ENCODE assay signal across 32 cellular contexts in the genomic region with DNA sequence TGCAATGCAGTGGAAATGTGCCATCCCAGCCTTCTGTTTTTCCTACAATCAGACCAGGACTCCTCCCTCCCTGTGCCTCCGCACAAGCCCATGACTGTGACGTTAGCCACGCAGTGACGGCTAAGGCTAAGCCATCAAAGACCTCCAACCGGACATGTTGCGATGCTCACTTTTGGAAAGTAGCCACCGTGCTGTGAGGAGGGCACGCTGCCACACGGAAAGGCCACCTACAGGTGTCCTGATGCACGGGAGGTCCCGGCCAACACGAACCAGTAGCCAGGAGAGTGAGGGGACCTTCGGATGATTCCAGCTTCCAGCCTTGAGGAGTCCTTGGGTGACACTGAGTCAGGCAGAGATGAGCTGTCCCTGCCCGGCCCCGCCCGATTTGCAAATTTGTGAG. TPM values are rescaled to one million over a fixed set of nuclear protein-coding genes. Genes with fewer than 3 reads are reported as not detected.
"Had no signal": no experiment of that assay in that cellular context is flagged by ENCODE, and none has a peak within 500 bp of the region (broad histone marks: within the 10 kb centered on the region; RNA-seq: fewer than 3 reads in every experiment).

No MANE protein-coding gene starts in this region.

- H3K4me1 ChIP-seq: lower lobe of right lung, right lobe of liver, vagina had no signal

- H3K27me3 ChIP-seq: brain microvascular endothelial cell, neural progenitor cell, right lobe of liver, vagina had no signal

- H3K9me3 Mint-ChIP-seq: activated CD4-positive, alpha-beta memory T cell treated with anti-CD3 and anti-CD28 coated beads, Interleukin-2, amount 10 ng/mL, durations not matched to agents 7 days and 5 days; activated CD4-positive, alpha-beta T cell treated with anti-CD3 and anti-CD28 coated beads, Interleukin-2, amount 10 ng/mL, durations not matched to agents 7 days and 5 days; activated T-cell treated with anti-CD3 and anti-CD28 coated beads, Interleukin-2, amount 50 U/mL, for 4 hours; activated T-helper 17 cell treated with anti-CD3 and anti-CD28 coated beads, Interleukin-2, amount 50 U/mL, for 72 hours; natural killer cell; neural progenitor cell; stimulated activated effector memory CD8-positive, alpha-beta T cell treated with anti-CD3 and anti-CD28 coated beads, Interleukin-12 subunit alpha, Interleukin-12 subunit beta, amount 100 ng/mL, for 72 hours; stimulated activated naive CD8-positive, alpha-beta T cell treated with anti-CD3 and anti-CD28 coated beads, Interleukin-15, Interleukin-2, amounts not matched to agents 100 ng/mL and 50 ng/mL, for 24 hours had no signal

- H3K36me3 Mint-ChIP-seq: natural killer cell; neural progenitor cell; stimulated activated effector memory CD8-positive, alpha-beta T cell treated with anti-CD3 and anti-CD28 coated beads, Interleukin-12 subunit alpha, Interleukin-12 subunit beta, amount 100 ng/mL, for 72 hours; WTC11 had no signal

- H3K27ac Mint-ChIP-seq: activated CD4-positive, alpha-beta memory T cell treated with anti-CD3 and anti-CD28 coated beads, Interleukin-2, amount 10 ng/mL, durations not matched to agents 7 days and 5 days; activated CD4-positive, alpha-beta T cell treated with anti-CD3 and anti-CD28 coated beads, Interleukin-2, amount 10 ng/mL, durations not matched to agents 7 days and 5 days; activated T-helper 17 cell treated with anti-CD3 and anti-CD28 coated beads, Interleukin-2, amount 50 U/mL, for 72 hours; natural killer cell; neural progenitor cell; progenitor cell of endocrine pancreas; stimulated activated effector memory CD8-positive, alpha-beta T cell treated with anti-CD3 and anti-CD28 coated beads, Interleukin-12 subunit alpha, Interleukin-12 subunit beta, amount 100 ng/mL, for 72 hours; stimulated activated naive CD8-positive, alpha-beta T cell treated with anti-CD3 and anti-CD28 coated beads, Interleukin-15, Interleukin-2, amounts not matched to agents 100 ng/mL and 50 ng/mL, for 24 hours; WTC11 had no signal

- H3K4me1 Mint-ChIP-seq: activated T-helper 17 cell treated with anti-CD3 and anti-CD28 coated beads, Interleukin-2, amount 50 U/mL, for 72 hours; stimulated activated effector memory CD8-positive, alpha-beta T cell treated with anti-CD3 and anti-CD28 coated beads, Interleukin-12 subunit alpha, Interleukin-12 subunit beta, amount 100 ng/mL, for 72 hours had no signal

- H3K9me3 ChIP-seq: heart left ventricle, lower lobe of right lung, right lobe of liver, thoracic aorta, vagina had no signal

- ATAC-seq: activated T-cell treated with anti-CD3 and anti-CD28 coated beads, Interleukin-2, amount 50 U/mL, for 4 hours; activated T-helper 17 cell treated with anti-CD3 and anti-CD28 coated beads, Interleukin-2, amount 50 U/mL, for 72 hours; esophagus mucosa; heart left ventricle; left lobe of liver; lower lobe of right lung; natural killer cell; right lobe of liver; stimulated activated effector memory CD8-positive, alpha-beta T cell treated with anti-CD3 and anti-CD28 coated beads, Interleukin-12 subunit alpha, Interleukin-12 subunit beta, amount 100 ng/mL, for 72 hours; WTC11 had no signal

- H3K27ac ChIP-seq: brain microvascular endothelial cell, heart left ventricle, lower lobe of right lung, neural progenitor cell, right lobe of liver, thoracic aorta, vagina had no signal

- DNase-seq: activated CD4-positive, alpha-beta memory T cell treated with anti-CD3 and anti-CD28 coated beads, Interleukin-2, amount 10 ng/mL, durations not matched to agents 7 days and 5 days; activated CD4-positive, alpha-beta T cell treated with anti-CD3 and anti-CD28 coated beads for 1 hour; activated CD4-positive, alpha-beta T cell treated with anti-CD3 and anti-CD28 coated beads, Interleukin-2, amount 10 ng/mL, durations not matched to agents 7 days and 5 days; activated gamma-delta T cell treated with Interleukin-2 at 50 U/mL for 16 hours; activated naive CD4-positive, alpha-beta T cell treated with anti-CD3 and anti-CD28 coated beads, Interleukin-2, amount 50 U/mL, for 16 hours; activated T-cell treated with anti-CD3 and anti-CD28 coated beads, Interleukin-2, amount 50 U/mL, for 4 hours; amniotic stem cell; brain microvascular endothelial cell; caudate nucleus; cortex of kidney; heart left ventricle; kidney glomerular epithelial cell; lower lobe of right lung; mesendoderm; natural killer cell; right lobe of liver; small intestine; stimulated activated CD4-positive, alpha-beta T cell treated with anti-CD3 and anti-CD28 coated beads, Interleukin-4, amount 100 ng/mL, for 24 hours; T-helper 2 cell; trophoblast cell had no signal

- H3K4me3 Mint-ChIP-seq: activated CD4-positive, alpha-beta memory T cell treated with anti-CD3 and anti-CD28 coated beads, Interleukin-2, amount 10 ng/mL, durations not matched to agents 7 days and 5 days; activated CD4-positive, alpha-beta T cell treated with anti-CD3 and anti-CD28 coated beads, Interleukin-2, amount 10 ng/mL, durations not matched to agents 7 days and 5 days; activated T-cell treated with anti-CD3 and anti-CD28 coated beads, Interleukin-2, amount 50 U/mL, for 4 hours; activated T-helper 17 cell treated with anti-CD3 and anti-CD28 coated beads, Interleukin-2, amount 50 U/mL, for 72 hours; natural killer cell; neural progenitor cell; stimulated activated effector memory CD8-positive, alpha-beta T cell treated with anti-CD3 and anti-CD28 coated beads, Interleukin-12 subunit alpha, Interleukin-12 subunit beta, amount 100 ng/mL, for 72 hours; stimulated activated naive CD8-positive, alpha-beta T cell treated with anti-CD3 and anti-CD28 coated beads, Interleukin-15, Interleukin-2, amounts not matched to agents 100 ng/mL and 50 ng/mL, for 24 hours; WTC11 had no signal

- H3K4me3 ChIP-seq: heart left ventricle, lower lobe of right lung, neural progenitor cell, right lobe of liver, thoracic aorta, vagina had no signal

- H3K36me3 ChIP-seq: brain microvascular endothelial cell, heart left ventricle, lower lobe of right lung, neural progenitor cell, right lobe of liver, thoracic aorta, vagina had no signal

- H3K4me2 ChIP-seq: neural progenitor cell had no signal

- H3K9ac ChIP-seq: neural progenitor cell had no signal

RNA-seq across cellular contexts. Expression of a gene that starts 53.9 kb away (rescaled TPM):
- total RNA-seq: activated CD4-positive, alpha-beta memory T cell treated with anti-CD3 and anti-CD28 coated beads, Interleukin-2, amount 10 ng/mL, durations not matched to agents 7 days and 5 days; activated CD4-positive, alpha-beta T cell treated with anti-CD3 and anti-CD28 coated beads, Interleukin-2, amount 10 ng/mL, durations not matched to agents 7 days and 5 days; activated T-cell treated with anti-CD3 and anti-CD28 coated beads, Interleukin-2, amount 50 U/mL, for 4 hours; activated T-helper 17 cell treated with anti-CD3 and anti-CD28 coated beads, Interleukin-2, amount 50 U/mL, for 72 hours; mononuclear cell; progenitor cell of endocrine pancreas; subcutaneous adipose tissue had no signal
